In genomic region chr17:17970699-17971430, GRCh38 we compare ENCODE assay signal across 1 cellular context.
TF ChIP-seq lines count a peak whose summit lies in the region.

No MANE protein-coding gene starts in this region.

TF ChIP-seq in SK-N-SH treated with all-trans-retinoic acid at 6 μM for 48 hours, 23 proteins besides CTCF, POLR2A, EP300 and RAD21 (continued from another document):
- TF ChIP-seq TSHZ2 (CRISPR knock-in tag; IDR thresholded peaks at IDR 0.05) (no peak), ZNF70 (CRISPR knock-in tag; IDR thresholded peaks at IDR 0.05) (no peak), ZC3H10 (CRISPR knock-in tag; IDR thresholded peaks at IDR 0.05) (no peak), ZFP30 (CRISPR knock-in tag; IDR thresholded peaks at IDR 0.05) (no peak), PATZ1 (CRISPR knock-in tag; IDR thresholded peaks at IDR 0.05; ENCODE audit: borderline replicate concordance) (no peak), ISL1 (CRISPR knock-in tag; IDR thresholded peaks at IDR 0.05) (no peak)
